Comparison of ENCODE assay signal across 33 cellular contexts in genomic region chr2:173598525-173598924, GRCh38.
"Had no signal": no experiment of that assay in that cellular context is flagged by ENCODE, and none has a peak within 500 bp of the region (broad histone marks: within the 10 kb centered on the region; RNA-seq: fewer than 3 reads in every experiment).

No MANE protein-coding gene starts in this region.

- DNase-seq: activated effector memory CD4-positive, alpha-beta T cell treated with anti-CD3 and anti-CD28 coated beads, Interleukin-2, amount 50 U/mL, for 16 hours; activated effector memory CD4-positive, alpha-beta T cell treated with Interleukin-2 at 50 U/mL for 16 hours; activated gamma-delta T cell; activated gamma-delta T cell treated with Interleukin-2 at 50 U/mL for 16 hours; activated naive CD4-positive, alpha-beta T cell; activated naive CD4-positive, alpha-beta T cell treated with anti-CD3 and anti-CD28 coated beads for 36 hours; activated naive CD4-positive, alpha-beta T cell treated with anti-CD3 and anti-CD28 coated beads, Interleukin-2, amount 10 ng/mL, durations not matched to agents 7 days and 5 days; activated naive CD4-positive, alpha-beta T cell treated with anti-CD3 and anti-CD28 coated beads, Interleukin-2, amount 50 U/mL, for 16 hours; activated naive CD4-positive, alpha-beta T cell treated with Interleukin-2 at 50 U/mL for 16 hours; activated naive CD8-positive, alpha-beta T cell treated with anti-CD3 and anti-CD28 coated beads for 36 hours; activated naive CD8-positive, alpha-beta T cell treated with anti-CD3 and anti-CD28 coated beads, Interleukin-2, amount 10 ng/mL, durations not matched to agents 7 days and 5 days; activated naive CD8-positive, alpha-beta T cell treated with anti-CD3 and anti-CD28 coated beads, Interleukin-2, amount 50 U/mL, for 24 hours; activated T-cell treated with anti-CD3 and anti-CD28 coated beads, Interleukin-2, amount 50 U/mL, for 4 hours; activated T-cell treated with anti-CD3 and anti-CD28 coated beads, Interleukin-2, amount 50 U/mL, for 48 hours; activated T-cell treated with anti-CD3 and anti-CD28 coated beads, Interleukin-2, amount 50 U/mL, for 72 hours; adrenal gland; amniotic stem cell; amygdala; anterior cingulate cortex; aorta; body of pancreas; brain microvascular endothelial cell; caudate nucleus; central memory CD4-positive, alpha-beta T cell; cerebellar nuclear complex had no signal

- H3K36me3 ChIP-seq: adrenal gland, ascending aorta, brain microvascular endothelial cell, breast epithelium, cardiac muscle cell had no signal

- H3K27ac ChIP-seq: adrenal gland, ascending aorta, body of pancreas, brain microvascular endothelial cell, breast epithelium, cardiac muscle cell had no signal

- H3K4me3 ChIP-seq: adrenal gland, ascending aorta, body of pancreas, breast epithelium, cardiac muscle cell had no signal

- H3K4me1 ChIP-seq: adrenal gland, ascending aorta, body of pancreas, breast epithelium had no signal

- H3K27me3 ChIP-seq: adrenal gland, ascending aorta, body of pancreas, brain microvascular endothelial cell, breast epithelium, cardiac muscle cell had no signal

- H3K9me3 ChIP-seq: adrenal gland, body of pancreas, breast epithelium had no signal

- FAIRE-seq: astrocyte, bronchial epithelial cell, colon had no signal

- ATAC-seq: activated naive CD4-positive, alpha-beta T cell treated with anti-CD3 and anti-CD28 coated beads, Interleukin-2, amount 50 U/mL, for 72 hours; activated naive CD8-positive, alpha-beta T cell treated with anti-CD3 and anti-CD28 coated beads, Interleukin-2, amount 50 U/mL, for 24 hours; activated T-cell treated with anti-CD3 and anti-CD28 coated beads, Interleukin-2, amount 50 U/mL, for 4 hours; activated T-cell treated with anti-CD3 and anti-CD28 coated beads, Interleukin-2, amount 50 U/mL, for 72 hours; activated T-helper 17 cell treated with anti-CD3 and anti-CD28 coated beads, Interleukin-2, amount 50 U/mL, for 72 hours; body of pancreas had no signal
